In genomic region chr20:40925829-40926228, GRCh38 we compare ENCODE assay signal across 17 cellular contexts.
A peak's percentile ranks its signal among the peaks of the same experiment; 100 is the strongest.
DNase-seq lines count a peak whose midpoint lies in the region; ATAC-seq and TF ChIP-seq lines count a peak whose summit lies in the region.
"Had no signal": no experiment of that assay in that cellular context is flagged by ENCODE, and none has a peak within 500 bp of the region (broad histone marks: within the 10 kb centered on the region; RNA-seq: fewer than 3 reads in every experiment).

No MANE protein-coding gene starts in this region.

- H3K27ac Mint-ChIP-seq in osteocyte (ENCODE audit: unreplicated experiment) (no peak overlapping the region), natural killer cell (no peak overlapping the region)
- H3K27ac Mint-ChIP-seq: CD4-positive, alpha-beta T cell; CD8-positive, alpha-beta memory T cell had no signal

- H3K79me2 ChIP-seq in DND-41 (ENCODE audit: insufficient read depth, low read length) (no peaks in the 10 kb centered on the region), OCI-LY1 (ENCODE audit: insufficient read depth, low read length) (no peaks in the 10 kb centered on the region)

- TF ChIP-seq CTCF in DND-41 (IDR thresholded peaks at IDR 0.05; ENCODE audit: borderline replicate concordance, extremely low read depth, low read length, poor library complexity, severe bottlenecking) = no peak
- TF ChIP-seq CTCF in OCI-LY1 (IDR thresholded peaks at IDR 0.05; ENCODE audit: low read length) = no peak
- no peak for TF ChIP-seq CTCF in osteocyte (IDR thresholded peaks at IDR 0.05)
- TF ChIP-seq CTCF in natural killer cell (IDR thresholded peaks at IDR 0.05) = no peak

- H3K4me3 Mint-ChIP-seq in osteocyte (ENCODE audit: unreplicated experiment) (no peak overlapping the region), natural killer cell (no peak overlapping the region)
- H3K4me3 Mint-ChIP-seq: CD14-positive monocyte; CD4-positive, alpha-beta T cell; CD8-positive, alpha-beta memory T cell had no signal

- H3K36me3 ChIP-seq in BLaER1 = no peaks in the 10 kb centered on the region
- no peaks in the 10 kb centered on the region for H3K36me3 ChIP-seq in DND-41 (ENCODE audit: insufficient read depth, low read length)
- 0 out of 2 replicates have a peak, but pooled peaks cover under 1% of the 10 kb centered on the region for H3K36me3 ChIP-seq in OCI-LY1 (ENCODE audit: insufficient read depth, low read length)

- H3K9ac ChIP-seq in BLaER1 (peak overlapping the region; percentile 48; the same call in 1 of the 2 replicates), DND-41 (ENCODE audit: low read depth, low read length) (no peak overlapping the region), OCI-LY1 (ENCODE audit: low read length) (peak overlapping the region; percentile 25; the same call in 1 of the 2 replicates)
- H3K9ac ChIP-seq: GM23248 had no signal

- DNase-seq in DND-41 (no peak), osteocyte (ENCODE audit: extremely low spot score, unreplicated experiment) (peak; percentile 8), sciatic nerve (ENCODE audit: low spot score) (no peak), natural killer cell (no peak), NCI-H2081 treated with DMSO at 0.1 percent for 48 hours (lab: John Stamatoyannopoulos, UW) (no peak)
- DNase-seq: 8988T; CD4-positive, alpha-beta T cell; CD8-positive, alpha-beta memory T cell; DMS 273 treated with DMSO at 0.1 percent for 48 hours; DMS79; GM23248; H7; HCEC 1CT had no signal

- H3K4me2 ChIP-seq in BLaER1 = peak overlapping the region; percentile 90
- no peak overlapping the region for H3K4me2 ChIP-seq in DND-41 (ENCODE audit: insufficient read depth, low read length)
- H3K4me2 ChIP-seq in OCI-LY1 (ENCODE audit: low read length) = peak overlapping the region; percentile 50
- H3K4me2 ChIP-seq: A549 had no signal

- no peaks in the 10 kb centered on the region for H3K4me1 Mint-ChIP-seq in osteocyte (ENCODE audit: unreplicated experiment)
- H3K4me1 Mint-ChIP-seq in natural killer cell = peaks cover 0 to 24% of the 10 kb centered on the region in 2 donors
- H3K4me1 Mint-ChIP-seq: CD8-positive, alpha-beta memory T cell had no signal

- intact Hi-C loops in sciatic nerve (cut with DNase I) = no loop called here
- intact Hi-C loops in natural killer cell (cut with micrococcal nuclease) = no loop called here

- H3K27me3 Mint-ChIP-seq in osteocyte (ENCODE audit: unreplicated experiment) (peaks cover 35% of the 10 kb centered on the region), natural killer cell (ENCODE audit: low read depth in 2 of 2) (no peaks in the 10 kb centered on the region)
- H3K27me3 Mint-ChIP-seq: CD4-positive, alpha-beta T cell had no signal

- H3K9me3 Mint-ChIP-seq in osteocyte (ENCODE audit: unreplicated experiment) (no peaks in the 10 kb centered on the region), natural killer cell (no peaks in the 10 kb centered on the region)
- H3K9me3 Mint-ChIP-seq: CD4-positive, alpha-beta T cell; CD8-positive, alpha-beta memory T cell had no signal

- H3K4me1 ChIP-seq in BLaER1 (peaks cover 67% of the 10 kb centered on the region), DND-41 (ENCODE audit: insufficient read depth, low read length) (peaks cover 23% of the 10 kb centered on the region), OCI-LY1 (ENCODE audit: insufficient read depth, low read length, severe bottlenecking) (peaks cover 73% of the 10 kb centered on the region)
- H3K4me1 ChIP-seq: A549 had no signal

- no peak overlapping the region for H2AFZ ChIP-seq in DND-41 (ENCODE audit: low read depth, low read length)
- H2AFZ ChIP-seq in OCI-LY1 (ENCODE audit: low read length) = no peak overlapping the region
- H2AFZ ChIP-seq: GM23248 had no signal

- H3F3A ChIP-seq in OCI-LY1 (ENCODE audit: insufficient read depth, low read length) = no peaks in the 10 kb centered on the region

- no peaks in the 10 kb centered on the region for H3K9me2 ChIP-seq in OCI-LY1 (ENCODE audit: low read depth, low read length)

- H4K20me1 ChIP-seq in BLaER1 = no peaks in the 10 kb centered on the region
- H4K20me1 ChIP-seq in DND-41 (ENCODE audit: insufficient read depth, low read length) = no peaks in the 10 kb centered on the region
- no peaks in the 10 kb centered on the region for H4K20me1 ChIP-seq in OCI-LY1 (ENCODE audit: insufficient read depth, low read length)

- H3K27ac ChIP-seq in BLaER1 (peak overlapping the region; percentile 79), DND-41 (ENCODE audit: low read length) (peak overlapping the region; percentile 16; the same call in 1 of the 2 replicates), OCI-LY1 (ENCODE audit: low read depth, low read length, poor library complexity, severe bottlenecking) (peak overlapping the region; percentile 96)
- H3K27ac ChIP-seq: A549, GM23248 had no signal

- no peak for ATAC-seq in DND-41 (ENCODE audit: insufficient read depth, low read depth)
- no peak for ATAC-seq in sciatic nerve
- no peak for ATAC-seq in natural killer cell
- ATAC-seq: A549 had no signal

- H3K36me3 Mint-ChIP-seq in osteocyte (ENCODE audit: unreplicated experiment) (no peaks in the 10 kb centered on the region), natural killer cell (no peaks in the 10 kb centered on the region)
- H3K36me3 Mint-ChIP-seq: CD14-positive monocyte had no signal

- H3K27me3 ChIP-seq in BLaER1 (no peaks in the 10 kb centered on the region), DND-41 (ENCODE audit: insufficient read depth, low read length, poor library complexity) (no peaks in the 10 kb centered on the region), OCI-LY1 (ENCODE audit: insufficient read depth, low read length) (no peaks in the 10 kb centered on the region)

- H3K9me3 ChIP-seq in BLaER1 = no peaks in the 10 kb centered on the region; the same call in 1 of the 2 replicates
- no peaks in the 10 kb centered on the region for H3K9me3 ChIP-seq in DND-41 (ENCODE audit: insufficient read depth, low read length, severe bottlenecking)
- no peaks in the 10 kb centered on the region for H3K9me3 ChIP-seq in OCI-LY1 (ENCODE audit: low read length)
- H3K9me3 ChIP-seq: A549 had no signal

- H3K4me3 ChIP-seq in BLaER1 = peak overlapping the region; percentile 24; the same call in 1 of the 2 replicates
- no peak overlapping the region for H3K4me3 ChIP-seq in DND-41 (ENCODE audit: low read depth in 1 of 2, low read length in 2 of 2)
- H3K4me3 ChIP-seq in OCI-LY1 (ENCODE audit: low read depth, low read length, poor library complexity, severe bottlenecking) = peak overlapping the region; percentile 1
- H3K4me3 ChIP-seq: A549, GM23248 had no signal

Comparison
In these comparisons a context has a peak if more than half of its experiments do, and no peak if none do; other contexts are left out.
1. H3K27ac ChIP-seq: peak in every context shown above with its lines; median percentile 96 in OCI-LY1; 79 in BLaER1; 16 in DND-41.
2. H3K4me3 ChIP-seq: peak in BLaER1 (single experiment) and OCI-LY1 (single experiment); none in DND-41 (0 of 2).